Comparison of ENCODE assay signal across 1 cellular context in the genomic region with DNA sequence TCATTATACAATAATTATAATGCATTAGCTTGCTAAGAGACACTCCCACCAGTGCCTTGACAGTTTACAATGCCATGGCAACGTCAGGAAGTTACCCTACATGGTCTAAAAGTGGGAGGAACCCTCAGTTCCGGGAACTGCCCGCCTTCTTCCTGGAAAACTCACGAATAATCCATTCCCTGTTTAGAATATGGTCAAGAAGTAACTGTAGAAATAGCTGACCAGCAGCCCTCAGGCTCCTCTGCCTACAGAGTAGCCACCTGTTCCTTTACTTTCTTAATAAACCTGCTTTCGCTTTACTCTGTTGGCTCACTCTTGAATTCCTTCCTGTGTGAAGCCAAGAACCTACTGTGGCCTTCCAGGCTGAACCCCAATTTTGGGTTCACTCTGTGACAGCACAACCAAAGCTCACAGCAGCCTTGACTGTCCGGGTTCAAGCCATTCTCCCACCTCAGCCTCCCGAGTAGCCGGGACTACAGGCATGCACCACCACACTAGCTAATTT.
TF ChIP-seq lines count a peak whose summit lies in the region.

No MANE protein-coding gene starts in this region.

TF ChIP-seq in K562, 482 proteins besides CTCF, POLR2A, EP300 and RAD21 (continues in another document):
- TF ChIP-seq ZNF408 (CRISPR knock-in tag; IDR thresholded peaks at IDR 0.05; ENCODE audit: low read depth) (no peak), MCM2 (IDR thresholded peaks at IDR 0.05; ENCODE audit: low read depth) (no peak), DDX20 (tag; IDR thresholded peaks at IDR 0.05; ENCODE audit: low read depth) (no peak), ATF1 (CRISPR knock-in tag; IDR thresholded peaks at IDR 0.05) (no peak), ATF1 (tag; IDR thresholded peaks at IDR 0.05) (peak; percentile 42; the same call in 1 of the 2 replicates), RBM14 (IDR thresholded peaks at IDR 0.05; ENCODE audit: borderline replicate concordance, insufficient read depth, low read depth, low read length) (no peak), TCF7 (IDR thresholded peaks at IDR 0.05; ENCODE audit: borderline replicate concordance) (no peak), PYGO2 (tag; IDR thresholded peaks at IDR 0.05) (no peak), ZNF174 (CRISPR knock-in tag; IDR thresholded peaks at IDR 0.05) (no peak), PPARD (CRISPR knock-in tag; IDR thresholded peaks at IDR 0.05) (no peak), FOXP1 (CRISPR knock-in tag; IDR thresholded peaks at IDR 0.05) (no peak), ZMIZ1 (IDR thresholded peaks at IDR 0.05; ENCODE audit: low read depth in 2 of 2, low read length in 2 of 2) (no peak), JUND (IDR thresholded peaks at IDR 0.05; ENCODE audit: borderline replicate concordance, low read depth, low read length) (peak; percentile 26; the same call in 1 of the 2 replicates), JUND (tag; IDR thresholded peaks at IDR 0.05; ENCODE audit: borderline replicate concordance, low read depth, low read length) (0 out of 3 replicates have a peak, but pooled peaks have one; percentile 10), IRF1 (CRISPR knock-in tag; IDR thresholded peaks at IDR 0.05; ENCODE audit: borderline replicate concordance) (no peak), EZH2 (IDR thresholded peaks at IDR 0.05; ENCODE audit: borderline replicate concordance, low read depth, low read length) (no peak), FUS (optimal IDR thresholded peaks at IDR 0.05; ENCODE audit: low read depth, low read length) (no peak), SMARCE1 (IDR thresholded peaks at IDR 0.05) (no peak), ELF2 (CRISPR knock-in tag; IDR thresholded peaks at IDR 0.05) (no peak), PRPF4 (IDR thresholded peaks at IDR 0.05; ENCODE audit: insufficient read depth, low read depth, low read length, poor library complexity, severe bottlenecking) (no peak), HCFC1 (IDR thresholded peaks at IDR 0.05; ENCODE audit: low read depth, low read length) (no peak), ZNF384 (IDR thresholded peaks at IDR 0.05; ENCODE audit: low read depth, low read length) (no peak), ZSCAN29 (IDR thresholded peaks at IDR 0.05) (no peak), ZNF224 (CRISPR knock-in tag; IDR thresholded peaks at IDR 0.05) (no peak), CC2D1A (IDR thresholded peaks at IDR 0.05) (no peak), ZFP36 (IDR thresholded peaks at IDR 0.05; ENCODE audit: low read depth, low read length, partially characterized antibody) (peak; percentile 36), ZNF184 (CRISPR knock-in tag; IDR thresholded peaks at IDR 0.05) (no peak), PRMT5 (CRISPR knock-in tag; IDR thresholded peaks at IDR 0.05) (no peak), POLR2B (IDR thresholded peaks at IDR 0.05; ENCODE audit: low read depth, partially characterized antibody) (no peak), PHB (CRISPR knock-in tag; IDR thresholded peaks at IDR 0.05) (no peak), JUNB (CRISPR knock-in tag; conservative IDR thresholded peaks at IDR 0.05) (no peak), CREB3L1 (IDR thresholded peaks at IDR 0.05; ENCODE audit: borderline replicate concordance, low read depth) (no peak), ZNF668 (CRISPR knock-in tag; IDR thresholded peaks at IDR 0.05) (0 out of 2 replicates have a peak, but pooled peaks have one; percentile 46), NFIX (CRISPR knock-in tag; IDR thresholded peaks at IDR 0.05; ENCODE audit: low read depth) (no peak), PCBP1 (IDR thresholded peaks at IDR 0.05; ENCODE audit: low read depth, low read length, poor library complexity, severe bottlenecking) (no peak), GTF3C2 (IDR thresholded peaks at IDR 0.05; ENCODE audit: borderline replicate concordance, extremely low read depth, insufficient read length) (no peak)
- TF ChIP-seq, protein P1, sequence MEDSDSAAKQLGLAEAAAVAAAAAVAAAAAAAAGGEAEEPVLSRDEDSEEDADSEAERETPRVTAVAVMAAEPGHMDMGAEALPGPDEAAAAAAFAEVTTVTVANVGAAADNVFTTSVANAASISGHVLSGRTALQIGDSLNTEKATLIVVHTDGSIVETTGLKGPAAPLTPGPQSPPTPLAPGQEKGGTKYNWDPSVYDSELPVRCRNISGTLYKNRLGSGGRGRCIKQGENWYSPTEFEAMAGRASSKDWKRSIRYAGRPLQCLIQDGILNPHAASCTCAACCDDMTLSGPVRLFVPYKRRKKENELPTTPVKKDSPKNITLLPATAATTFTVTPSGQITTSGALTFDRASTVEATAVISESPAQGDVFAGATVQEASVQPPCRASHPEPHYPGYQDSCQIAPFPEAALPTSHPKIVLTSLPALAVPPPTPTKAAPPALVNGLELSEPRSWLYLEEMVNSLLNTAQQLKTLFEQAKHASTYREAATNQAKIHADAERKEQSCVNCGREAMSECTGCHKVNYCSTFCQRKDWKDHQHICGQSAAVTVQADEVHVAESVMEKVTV (CRISPR knock-in tag; IDR thresholded peaks at IDR 0.05): no peak
- TF ChIP-seq, protein P2, sequence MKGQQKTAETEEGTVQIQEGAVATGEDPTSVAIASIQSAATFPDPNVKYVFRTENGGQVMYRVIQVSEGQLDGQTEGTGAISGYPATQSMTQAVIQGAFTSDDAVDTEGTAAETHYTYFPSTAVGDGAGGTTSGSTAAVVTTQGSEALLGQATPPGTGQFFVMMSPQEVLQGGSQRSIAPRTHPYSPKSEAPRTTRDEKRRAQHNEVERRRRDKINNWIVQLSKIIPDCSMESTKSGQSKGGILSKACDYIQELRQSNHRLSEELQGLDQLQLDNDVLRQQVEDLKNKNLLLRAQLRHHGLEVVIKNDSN (CRISPR knock-in tag; IDR thresholded peaks at IDR 0.05): no peak
- TF ChIP-seq, protein P3, sequence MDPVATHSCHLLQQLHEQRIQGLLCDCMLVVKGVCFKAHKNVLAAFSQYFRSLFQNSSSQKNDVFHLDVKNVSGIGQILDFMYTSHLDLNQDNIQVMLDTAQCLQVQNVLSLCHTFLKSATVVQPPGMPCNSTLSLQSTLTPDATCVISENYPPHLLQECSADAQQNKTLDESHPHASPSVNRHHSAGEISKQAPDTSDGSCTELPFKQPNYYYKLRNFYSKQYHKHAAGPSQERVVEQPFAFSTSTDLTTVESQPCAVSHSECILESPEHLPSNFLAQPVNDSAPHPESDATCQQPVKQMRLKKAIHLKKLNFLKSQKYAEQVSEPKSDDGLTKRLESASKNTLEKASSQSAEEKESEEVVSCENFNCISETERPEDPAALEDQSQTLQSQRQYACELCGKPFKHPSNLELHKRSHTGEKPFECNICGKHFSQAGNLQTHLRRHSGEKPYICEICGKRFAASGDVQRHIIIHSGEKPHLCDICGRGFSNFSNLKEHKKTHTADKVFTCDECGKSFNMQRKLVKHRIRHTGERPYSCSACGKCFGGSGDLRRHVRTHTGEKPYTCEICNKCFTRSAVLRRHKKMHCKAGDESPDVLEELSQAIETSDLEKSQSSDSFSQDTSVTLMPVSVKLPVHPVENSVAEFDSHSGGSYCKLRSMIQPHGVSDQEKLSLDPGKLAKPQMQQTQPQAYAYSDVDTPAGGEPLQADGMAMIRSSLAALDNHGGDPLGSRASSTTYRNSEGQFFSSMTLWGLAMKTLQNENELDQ (CRISPR knock-in tag; IDR thresholded peaks at IDR 0.05; ENCODE audit: borderline replicate concordance): no peak
- TF ChIP-seq, protein P4, sequence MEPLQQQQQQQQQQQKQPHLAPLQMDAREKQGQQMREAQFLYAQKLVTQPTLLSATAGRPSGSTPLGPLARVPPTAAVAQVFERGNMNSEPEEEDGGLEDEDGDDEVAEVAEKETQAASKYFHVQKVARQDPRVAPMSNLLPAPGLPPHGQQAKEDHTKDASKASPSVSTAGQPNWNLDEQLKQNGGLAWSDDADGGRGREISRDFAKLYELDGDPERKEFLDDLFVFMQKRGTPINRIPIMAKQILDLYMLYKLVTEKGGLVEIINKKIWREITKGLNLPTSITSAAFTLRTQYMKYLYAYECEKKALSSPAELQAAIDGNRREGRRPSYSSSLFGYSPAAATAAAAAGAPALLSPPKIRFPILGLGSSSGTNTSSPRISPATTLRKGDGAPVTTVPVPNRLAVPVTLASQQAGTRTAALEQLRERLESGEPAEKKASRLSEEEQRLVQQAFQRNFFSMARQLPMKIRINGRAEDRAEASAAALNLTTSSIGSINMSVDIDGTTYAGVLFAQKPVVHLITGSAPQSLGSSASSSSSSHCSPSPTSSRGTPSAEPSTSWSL (CRISPR knock-in tag; IDR thresholded peaks at IDR 0.05; ENCODE audit: borderline replicate concordance): no peak
